22 cellular contexts compared by ENCODE assay signal in the genomic region with DNA sequence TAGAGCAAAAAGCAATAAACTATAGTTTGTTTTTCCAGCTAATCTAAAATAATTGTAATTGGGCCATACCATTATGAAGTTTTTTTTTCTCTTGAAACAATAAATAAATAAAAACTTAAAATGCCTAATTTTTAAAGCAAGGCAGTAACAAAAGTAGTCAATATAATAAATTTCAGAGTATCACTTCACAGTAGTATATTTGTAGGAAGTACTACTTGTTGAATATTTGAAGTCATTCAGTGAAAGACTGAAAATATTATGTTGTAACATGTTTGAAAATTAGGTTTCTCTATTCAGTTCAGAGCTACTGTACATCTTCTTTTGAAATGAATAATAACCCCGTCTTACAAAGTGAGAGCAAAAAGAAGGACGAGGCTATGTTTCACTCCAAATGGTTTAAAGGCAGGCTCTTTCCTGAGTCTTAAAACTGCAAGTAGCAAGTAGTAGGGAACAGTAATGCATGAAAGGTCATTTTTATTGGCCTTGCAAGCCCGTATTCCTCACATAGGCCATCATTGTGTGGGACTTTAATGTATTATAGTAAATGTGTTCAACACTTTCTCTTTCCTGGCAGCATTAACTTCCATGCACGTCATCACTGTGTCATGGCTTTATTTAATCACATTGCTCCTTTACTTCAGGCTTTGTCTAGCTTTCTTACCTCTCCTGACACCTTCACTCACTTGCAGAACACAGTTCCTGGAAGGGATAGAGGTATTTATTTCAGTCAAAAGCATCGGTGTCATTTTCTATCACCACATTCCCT.
"Had no signal": no experiment of that assay in that cellular context is flagged by ENCODE, and none has a peak within 500 bp of the region (broad histone marks: within the 10 kb centered on the region; RNA-seq: fewer than 3 reads in every experiment).

No MANE protein-coding gene starts in this region.

- H3K27ac Mint-ChIP-seq: activated CD4-positive, alpha-beta T cell treated with anti-CD3 and anti-CD28 coated beads, Interleukin-2, amount 10 ng/mL, durations not matched to agents 24 days and 14 days; activated CD8-positive, alpha-beta T cell treated with anti-CD3 and anti-CD28 coated beads for 36 hours; activated naive CD8-positive, alpha-beta T cell treated with anti-CD3 and anti-CD28 coated beads, Interleukin-2, amount 10 ng/mL, durations not matched to agents 7 days and 5 days; activated T-helper 17 cell treated with anti-CD3 and anti-CD28 coated beads, Interleukin-2, amount 50 U/mL, for 72 hours; dendritic cell treated with granulocyte-macrophage colony-stimulating factor and Interleukin-4, amounts not matched to agents 40 ng/mL and 50 ng/mL, for 4 days; neural progenitor cell; T-cell had no signal

- H3K27me3 Mint-ChIP-seq: activated CD4-positive, alpha-beta T cell treated with anti-CD3 and anti-CD28 coated beads, Interleukin-2, amount 10 ng/mL, durations not matched to agents 24 days and 14 days; activated CD8-positive, alpha-beta T cell treated with anti-CD3 and anti-CD28 coated beads for 36 hours; activated naive CD8-positive, alpha-beta T cell treated with anti-CD3 and anti-CD28 coated beads, Interleukin-2, amount 10 ng/mL, durations not matched to agents 7 days and 5 days; activated T-helper 17 cell treated with anti-CD3 and anti-CD28 coated beads, Interleukin-2, amount 50 U/mL, for 72 hours; central memory CD8-positive, alpha-beta T cell; dendritic cell treated with granulocyte-macrophage colony-stimulating factor and Interleukin-4, amounts not matched to agents 40 ng/mL and 50 ng/mL, for 4 days; naive B cell; T-cell had no signal

- H3K9me3 ChIP-seq: prostate gland, right atrium auricular region, tibial nerve, uterus had no signal

- H3K4me3 ChIP-seq: neural progenitor cell, prostate gland, right atrium auricular region, tibial nerve, uterus had no signal

- H3K36me3 ChIP-seq: brain microvascular endothelial cell, neural progenitor cell, prostate gland, right atrium auricular region, uterus had no signal

- H3K36me3 Mint-ChIP-seq: neural progenitor cell had no signal

- H3K4me1 Mint-ChIP-seq: activated T-helper 17 cell treated with anti-CD3 and anti-CD28 coated beads, Interleukin-2, amount 50 U/mL, for 72 hours; central memory CD8-positive, alpha-beta T cell; T-cell had no signal

- H2AFZ ChIP-seq: neural progenitor cell had no signal

- H3K9me3 Mint-ChIP-seq: activated CD4-positive, alpha-beta T cell treated with anti-CD3 and anti-CD28 coated beads, Interleukin-2, amount 10 ng/mL, durations not matched to agents 24 days and 14 days; activated CD8-positive, alpha-beta T cell treated with anti-CD3 and anti-CD28 coated beads for 36 hours; activated naive CD8-positive, alpha-beta T cell treated with anti-CD3 and anti-CD28 coated beads, Interleukin-2, amount 10 ng/mL, durations not matched to agents 7 days and 5 days; activated T-helper 17 cell treated with anti-CD3 and anti-CD28 coated beads, Interleukin-2, amount 50 U/mL, for 72 hours; central memory CD8-positive, alpha-beta T cell; dendritic cell treated with granulocyte-macrophage colony-stimulating factor and Interleukin-4, amounts not matched to agents 40 ng/mL and 50 ng/mL, for 4 days; naive B cell; neural progenitor cell; T-cell had no signal

- FAIRE-seq: endothelial cell of umbilical vein, keratinocyte had no signal

- H3K9ac ChIP-seq: neural progenitor cell had no signal

- H3K4me2 ChIP-seq: neural progenitor cell had no signal

- H3K4me1 ChIP-seq: prostate gland, uterus had no signal

- DNase-seq: activated CD4-positive, alpha-beta T cell treated with anti-CD3 and anti-CD28 coated beads, Interleukin-2, amount 10 ng/mL, durations not matched to agents 24 days and 14 days; activated CD8-positive, alpha-beta T cell treated with anti-CD3 and anti-CD28 coated beads for 36 hours; activated naive CD4-positive, alpha-beta T cell treated with Interleukin-2 at 50 U/mL for 16 hours; activated naive CD8-positive, alpha-beta T cell treated with anti-CD3 and anti-CD28 coated beads, Interleukin-2, amount 10 ng/mL, durations not matched to agents 7 days and 5 days; activated T-cell treated with anti-CD3 and anti-CD28 coated beads, Interleukin-2, amount 50 U/mL, for 1 hour; brain microvascular endothelial cell; effector CD8-positive, alpha-beta T cell; hypothalamus; naive B cell; stimulated activated CD4-positive, alpha-beta T cell treated with anti-CD3 and anti-CD28 coated beads, Interleukin-2, amount 100 ng/mL, for 24 hours; stimulated activated naive CD8-positive, alpha-beta T cell treated with anti-CD3 and anti-CD28 coated beads, Interleukin-15, Interleukin-2, amounts not matched to agents 100 U/mL and 50 U/mL, for 24 hours; T-cell; uterus had no signal

- H3K4me3 Mint-ChIP-seq: activated CD4-positive, alpha-beta T cell treated with anti-CD3 and anti-CD28 coated beads, Interleukin-2, amount 10 ng/mL, durations not matched to agents 24 days and 14 days; activated CD8-positive, alpha-beta T cell treated with anti-CD3 and anti-CD28 coated beads for 36 hours; activated naive CD8-positive, alpha-beta T cell treated with anti-CD3 and anti-CD28 coated beads, Interleukin-2, amount 10 ng/mL, durations not matched to agents 7 days and 5 days; activated T-helper 17 cell treated with anti-CD3 and anti-CD28 coated beads, Interleukin-2, amount 50 U/mL, for 72 hours; central memory CD8-positive, alpha-beta T cell; dendritic cell treated with granulocyte-macrophage colony-stimulating factor and Interleukin-4, amounts not matched to agents 40 ng/mL and 50 ng/mL, for 4 days; naive B cell; neural progenitor cell; T-cell had no signal

- H3K27ac ChIP-seq: brain microvascular endothelial cell, neural progenitor cell, prostate gland, right atrium auricular region, tibial nerve, uterus had no signal

- H3K27me3 ChIP-seq: brain microvascular endothelial cell, neural progenitor cell, right atrium auricular region, tibial nerve, uterus had no signal
